ENCODE assay signal across 9 cellular contexts in the genomic region with DNA sequence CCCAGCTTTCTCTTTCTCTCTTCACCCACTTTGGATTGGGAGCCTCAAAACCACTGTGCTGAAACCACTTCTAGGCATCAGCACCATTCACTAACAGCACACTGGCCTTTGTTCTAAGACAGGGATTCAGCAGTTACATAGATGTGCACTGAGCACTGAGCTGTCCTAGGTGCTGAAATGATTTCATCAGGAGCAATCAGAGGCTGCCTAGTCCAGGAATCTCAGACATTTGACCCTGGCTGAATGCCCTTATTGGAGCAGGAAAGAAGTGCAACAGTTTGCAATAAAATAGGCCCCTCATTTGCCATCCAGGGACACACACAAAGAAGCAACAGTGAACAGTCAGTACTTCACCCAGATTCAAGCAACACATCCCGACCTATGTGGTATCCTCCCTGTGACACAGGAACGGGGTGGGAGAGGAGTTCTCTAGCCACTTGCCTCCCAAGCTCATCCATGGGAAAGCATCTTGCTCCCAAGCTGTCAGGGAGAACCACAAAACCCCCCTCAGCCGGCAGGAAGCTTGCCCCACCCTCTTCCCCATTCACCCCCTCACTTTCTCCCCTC.
DNase-seq lines count a peak whose midpoint lies in the region; ATAC-seq and TF ChIP-seq lines count a peak whose summit lies in the region.
"Had no signal": no experiment of that assay in that cellular context is flagged by ENCODE, and none has a peak within 500 bp of the region (broad histone marks: within the 10 kb centered on the region; RNA-seq: fewer than 3 reads in every experiment).

No MANE protein-coding gene starts in this region.

- TF ChIP-seq POLR2A in NB4 (IDR thresholded peaks at IDR 0.05; ENCODE audit: extremely low read depth, insufficient read length): no peak

- TF ChIP-seq CTCF in GM20000 (IDR thresholded peaks at IDR 0.05; ENCODE audit: extremely low read depth, missing control alignments) (no peak), NB4 (IDR thresholded peaks at IDR 0.05; ENCODE audit: low read depth, low read length) (no peak), neural cell (IDR thresholded peaks at IDR 0.05; ENCODE audit: poor library complexity, severe bottlenecking) (no peak)

- H3K36me3 ChIP-seq in neural cell (ENCODE audit: insufficient read depth, low read length): no peaks in the 10 kb centered on the region

- no peaks in the 10 kb centered on the region for H3F3A ChIP-seq in neural cell (ENCODE audit: insufficient read depth, low read length, poor library complexity, severe bottlenecking)

- no peak overlapping the region for H2AFZ ChIP-seq in neural cell (ENCODE audit: low read depth, low read length)

- no peaks in the 10 kb centered on the region for H3K9me3 ChIP-seq in neural cell (ENCODE audit: low read length)

- no peaks in the 10 kb centered on the region for H3K27me3 ChIP-seq in neural cell (ENCODE audit: insufficient read depth, low read depth, low read length)

- no peak for TF ChIP-seq EP300 in neural cell (conservative IDR thresholded peaks at IDR 0.05; ENCODE audit: poor library complexity, severe bottlenecking)

- no peaks in the 10 kb centered on the region for H3K9me2 ChIP-seq in neural cell (ENCODE audit: insufficient read depth, low read length)

- H3K9ac ChIP-seq in neural cell (ENCODE audit: low read length): no peak overlapping the region

- H3K4me2 ChIP-seq in neural cell (ENCODE audit: low read length): no peak overlapping the region

- no peak overlapping the region for H3K4me3 ChIP-seq in NB4 (ENCODE audit: low read depth, low read length)
- H3K4me3 ChIP-seq in neural cell (ENCODE audit: low read length): no peak overlapping the region

- no peaks in the 10 kb centered on the region for H4K20me1 ChIP-seq in neural cell (ENCODE audit: insufficient read depth)

- ATAC-seq in GM19328 (IDR thresholded peaks at IDR 0.05; ENCODE audit: unreplicated experiment) (no peak), GM19455 (IDR thresholded peaks at IDR 0.05; ENCODE audit: unreplicated experiment) (no peak), HG03520 (IDR thresholded peaks at IDR 0.05; ENCODE audit: unreplicated experiment) (no peak)

- no peak overlapping the region for H3K27ac ChIP-seq in neural cell (ENCODE audit: low read length)

- DNase-seq in GM20000 (ENCODE audit: low spot score) (peak; percentile 60), NB4 (ENCODE audit: low read depth) (peak; percentile 75), ecto neural progenitor cell (ENCODE audit: low spot score) (peak; percentile 71), DMS153 treated with DMSO at 0.1 percent for 48 hours (lab: John Stamatoyannopoulos, UW; ENCODE audit: unreplicated experiment) (no peak)
- DNase-seq: head of caudate nucleus had no signal

- TF ChIP-seq RAD21 in neural cell (conservative IDR thresholded peaks at IDR 0.05): no peak

- no peaks in the 10 kb centered on the region for H3K79me2 ChIP-seq in neural cell (replicated peaks; ENCODE audit: insufficient read depth, low read length)

TF ChIP-seq in neural cell, 6 proteins besides CTCF, POLR2A, EP300 and RAD21:
- TF ChIP-seq, protein P1, sequence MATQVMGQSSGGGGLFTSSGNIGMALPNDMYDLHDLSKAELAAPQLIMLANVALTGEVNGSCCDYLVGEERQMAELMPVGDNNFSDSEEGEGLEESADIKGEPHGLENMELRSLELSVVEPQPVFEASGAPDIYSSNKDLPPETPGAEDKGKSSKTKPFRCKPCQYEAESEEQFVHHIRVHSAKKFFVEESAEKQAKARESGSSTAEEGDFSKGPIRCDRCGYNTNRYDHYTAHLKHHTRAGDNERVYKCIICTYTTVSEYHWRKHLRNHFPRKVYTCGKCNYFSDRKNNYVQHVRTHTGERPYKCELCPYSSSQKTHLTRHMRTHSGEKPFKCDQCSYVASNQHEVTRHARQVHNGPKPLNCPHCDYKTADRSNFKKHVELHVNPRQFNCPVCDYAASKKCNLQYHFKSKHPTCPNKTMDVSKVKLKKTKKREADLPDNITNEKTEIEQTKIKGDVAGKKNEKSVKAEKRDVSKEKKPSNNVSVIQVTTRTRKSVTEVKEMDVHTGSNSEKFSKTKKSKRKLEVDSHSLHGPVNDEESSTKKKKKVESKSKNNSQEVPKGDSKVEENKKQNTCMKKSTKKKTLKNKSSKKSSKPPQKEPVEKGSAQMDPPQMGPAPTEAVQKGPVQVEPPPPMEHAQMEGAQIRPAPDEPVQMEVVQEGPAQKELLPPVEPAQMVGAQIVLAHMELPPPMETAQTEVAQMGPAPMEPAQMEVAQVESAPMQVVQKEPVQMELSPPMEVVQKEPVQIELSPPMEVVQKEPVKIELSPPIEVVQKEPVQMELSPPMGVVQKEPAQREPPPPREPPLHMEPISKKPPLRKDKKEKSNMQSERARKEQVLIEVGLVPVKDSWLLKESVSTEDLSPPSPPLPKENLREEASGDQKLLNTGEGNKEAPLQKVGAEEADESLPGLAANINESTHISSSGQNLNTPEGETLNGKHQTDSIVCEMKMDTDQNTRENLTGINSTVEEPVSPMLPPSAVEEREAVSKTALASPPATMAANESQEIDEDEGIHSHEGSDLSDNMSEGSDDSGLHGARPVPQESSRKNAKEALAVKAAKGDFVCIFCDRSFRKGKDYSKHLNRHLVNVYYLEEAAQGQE (IDR thresholded peaks at IDR 0.05; ENCODE audit: borderline replicate concordance): peak; percentile 84
- TF ChIP-seq EZH2 (IDR thresholded peaks at IDR 0.05; ENCODE audit: borderline replicate concordance, insufficient read depth, low read length, poor library complexity, severe bottlenecking): no peak
- no peak for TF ChIP-seq MXI1 (conservative IDR thresholded peaks at IDR 0.05; ENCODE audit: poor library complexity, severe bottlenecking)
- no peak for TF ChIP-seq TAF1 (IDR thresholded peaks at IDR 0.05; ENCODE audit: low read depth)
- TF ChIP-seq SMC3 (conservative IDR thresholded peaks at IDR 0.05; ENCODE audit: poor library complexity): no peak
